Comparison of ENCODE assay signal across 15 cellular contexts in genomic region chr12:92621312-92621711, GRCh38.
"Had no signal": no experiment of that assay in that cellular context is flagged by ENCODE, and none has a peak within 500 bp of the region (broad histone marks: within the 10 kb centered on the region; RNA-seq: fewer than 3 reads in every experiment).

No MANE protein-coding gene starts in this region.

- DNase-seq: effector memory CD4-positive, alpha-beta T cell; esophagus squamous epithelium; kidney; left cardiac atrium; left ventricle myocardium superior; naive thymus-derived CD8-positive, alpha-beta T cell; ovary; sigmoid colon; stimulated activated CD4-positive, alpha-beta T cell treated with anti-CD3 and anti-CD28 coated beads, Interleukin-2, amount 100 ng/mL, for 24 hours; stimulated activated naive CD4-positive, alpha-beta T cell treated with Interleukin-2 at 50 U/mL for 16 hours had no signal

- H3K4me3 Mint-ChIP-seq: naive thymus-derived CD8-positive, alpha-beta T cell had no signal

- ATAC-seq: left cardiac atrium; left ventricle myocardium superior; naive thymus-derived CD8-positive, alpha-beta T cell had no signal

- H3K9me3 ChIP-seq: esophagus squamous epithelium, neutrophil, ovary, right atrium auricular region, sigmoid colon had no signal

- H3K4me3 ChIP-seq: esophagus squamous epithelium, hepatocyte, lung, ovary, right atrium auricular region, sigmoid colon, skin epidermis had no signal

- H3K36me3 ChIP-seq: esophagus squamous epithelium, neutrophil, ovary, right atrium auricular region, sigmoid colon had no signal

- H3K79me2 ChIP-seq: hepatocyte had no signal

- H3K27me3 ChIP-seq: esophagus squamous epithelium, hepatocyte, neutrophil, ovary, right atrium auricular region, sigmoid colon had no signal

- H3K27me3 Mint-ChIP-seq: naive thymus-derived CD8-positive, alpha-beta T cell had no signal

- H3K27ac ChIP-seq: esophagus squamous epithelium, hepatocyte, neutrophil, ovary, right atrium auricular region, sigmoid colon, skin epidermis had no signal

- H3K4me1 Mint-ChIP-seq: naive thymus-derived CD8-positive, alpha-beta T cell had no signal

- H2AFZ ChIP-seq: hepatocyte had no signal

- H3K4me1 ChIP-seq: esophagus squamous epithelium, right atrium auricular region, sigmoid colon had no signal

- H3K4me2 ChIP-seq: hepatocyte had no signal
